Comparison of ENCODE assay signal across 9 cellular contexts in genomic region chr3:17179381-17180205, GRCh38.
DNase-seq lines count a peak whose midpoint lies in the region; ATAC-seq and TF ChIP-seq lines count a peak whose summit lies in the region.
"Had no signal": no experiment of that assay in that cellular context is flagged by ENCODE, and none has a peak within 500 bp of the region (broad histone marks: within the 10 kb centered on the region; RNA-seq: fewer than 3 reads in every experiment).

No MANE protein-coding gene starts in this region.

- no peaks in the 10 kb centered on the region for H3K27me3 Mint-ChIP-seq in activated CD8-positive, alpha-beta T cell treated with anti-CD3 and anti-CD28 coated beads for 36 hours
- peaks cover 1% of the 10 kb centered on the region for H3K27me3 Mint-ChIP-seq in activated CD8-positive, alpha-beta T cell treated with anti-CD3 and anti-CD28 coated beads, Interleukin-2, amount 10 ng/mL, durations not matched to agents 7 days and 5 days (ENCODE audit: low read depth)
- no peaks in the 10 kb centered on the region for H3K27me3 Mint-ChIP-seq in activated naive CD8-positive, alpha-beta T cell treated with anti-CD3 and anti-CD28 coated beads, Interleukin-2, amount 50 U/mL, for 24 hours
- H3K27me3 Mint-ChIP-seq in stimulated activated memory B cell treated with anti-CD40 and anti-IgM and Interleukin-4, amounts not matched to agents 10 μg/mL and 1 μg/mL and 100 μg/mL, for 72 hours, result no peaks in the 10 kb centered on the region

- DNase-seq in activated CD8-positive, alpha-beta T cell treated with anti-CD3 and anti-CD28 coated beads for 36 hours, result peak; percentile 22
- no peak for DNase-seq in activated CD8-positive, alpha-beta T cell treated with anti-CD3 and anti-CD28 coated beads, Interleukin-2, amount 10 ng/mL, durations not matched to agents 7 days and 5 days
- DNase-seq in activated naive CD8-positive, alpha-beta T cell treated with anti-CD3 and anti-CD28 coated beads, Interleukin-2, amount 50 U/mL, for 24 hours, result no peak
- DNase-seq in NOMO-1 treated with DMSO at 0.1 percent for 48 hours (lab: John Stamatoyannopoulos, UW; ENCODE audit: unreplicated experiment), result no peak
- DNase-seq in ureter (ENCODE audit: low spot score), result no peak
- no peak for DNase-seq in NCI-H2196 (lab: John Stamatoyannopoulos, UW; ENCODE audit: unreplicated experiment)
- DNase-seq: NCI-H2081 treated with DMSO at 0.1 percent for 48 hours had no signal

- POLR2A ChIA-PET in activated CD8-positive, alpha-beta T cell treated with anti-CD3 and anti-CD28 coated beads for 36 hours (lab: Charles Lee), result interaction anchor here (0.6 to 1.2 kb wide), 3 partner anchors 18 to 1009 kb away, joined by 3 read pairs; no protein-coding TSS in a partner anchor
- POLR2A ChIA-PET in activated CD8-positive, alpha-beta T cell treated with anti-CD3 and anti-CD28 coated beads, Interleukin-2, amount 10 ng/mL, durations not matched to agents 7 days and 5 days (lab: Charles Lee), result no interaction called here

- peaks cover 24% of the 10 kb centered on the region for H3K36me3 Mint-ChIP-seq in activated CD8-positive, alpha-beta T cell treated with anti-CD3 and anti-CD28 coated beads for 36 hours (ENCODE audit: low read depth)
- peaks cover 31% of the 10 kb centered on the region for H3K36me3 Mint-ChIP-seq in activated CD8-positive, alpha-beta T cell treated with anti-CD3 and anti-CD28 coated beads, Interleukin-2, amount 10 ng/mL, durations not matched to agents 7 days and 5 days (ENCODE audit: low read depth)
- H3K36me3 Mint-ChIP-seq in activated naive CD8-positive, alpha-beta T cell treated with anti-CD3 and anti-CD28 coated beads, Interleukin-2, amount 50 U/mL, for 24 hours (ENCODE audit: low read depth), result peaks cover 9% of the 10 kb centered on the region
- H3K36me3 Mint-ChIP-seq in stimulated activated memory B cell treated with anti-CD40 and anti-IgM and Interleukin-4, amounts not matched to agents 10 μg/mL and 1 μg/mL and 100 μg/mL, for 72 hours, result peaks cover 46% of the 10 kb centered on the region

- H3K4me3 Mint-ChIP-seq in activated CD8-positive, alpha-beta T cell treated with anti-CD3 and anti-CD28 coated beads for 36 hours, result no peak overlapping the region
- H3K4me3 Mint-ChIP-seq in activated CD8-positive, alpha-beta T cell treated with anti-CD3 and anti-CD28 coated beads, Interleukin-2, amount 10 ng/mL, durations not matched to agents 7 days and 5 days, result no peak overlapping the region
- H3K4me3 Mint-ChIP-seq in activated naive CD8-positive, alpha-beta T cell treated with anti-CD3 and anti-CD28 coated beads, Interleukin-2, amount 50 U/mL, for 24 hours, result no peak overlapping the region
- H3K4me3 Mint-ChIP-seq in stimulated activated memory B cell treated with anti-CD40 and anti-IgM and Interleukin-4, amounts not matched to agents 10 μg/mL and 1 μg/mL and 100 μg/mL, for 72 hours, result no peak overlapping the region

- H3K9me3 Mint-ChIP-seq in activated CD8-positive, alpha-beta T cell treated with anti-CD3 and anti-CD28 coated beads for 36 hours, result no peaks in the 10 kb centered on the region
- no peaks in the 10 kb centered on the region for H3K9me3 Mint-ChIP-seq in activated CD8-positive, alpha-beta T cell treated with anti-CD3 and anti-CD28 coated beads, Interleukin-2, amount 10 ng/mL, durations not matched to agents 7 days and 5 days (ENCODE audit: insufficient read depth)
- H3K9me3 Mint-ChIP-seq in activated naive CD8-positive, alpha-beta T cell treated with anti-CD3 and anti-CD28 coated beads, Interleukin-2, amount 50 U/mL, for 24 hours, result no peaks in the 10 kb centered on the region
- no peaks in the 10 kb centered on the region for H3K9me3 Mint-ChIP-seq in stimulated activated memory B cell treated with anti-CD40 and anti-IgM and Interleukin-4, amounts not matched to agents 10 μg/mL and 1 μg/mL and 100 μg/mL, for 72 hours

- peaks cover 36% of the 10 kb centered on the region for H3K4me1 Mint-ChIP-seq in activated CD8-positive, alpha-beta T cell treated with anti-CD3 and anti-CD28 coated beads for 36 hours (ENCODE audit: low read depth)
- peaks cover 31% of the 10 kb centered on the region for H3K4me1 Mint-ChIP-seq in activated CD8-positive, alpha-beta T cell treated with anti-CD3 and anti-CD28 coated beads, Interleukin-2, amount 10 ng/mL, durations not matched to agents 7 days and 5 days (ENCODE audit: low read depth)
- H3K4me1 Mint-ChIP-seq in activated naive CD8-positive, alpha-beta T cell treated with anti-CD3 and anti-CD28 coated beads, Interleukin-2, amount 50 U/mL, for 24 hours, result peaks cover 42% of the 10 kb centered on the region
- H3K4me1 Mint-ChIP-seq in stimulated activated memory B cell treated with anti-CD40 and anti-IgM and Interleukin-4, amounts not matched to agents 10 μg/mL and 1 μg/mL and 100 μg/mL, for 72 hours, result peaks cover 10% of the 10 kb centered on the region

- CTCF ChIA-PET in activated CD8-positive, alpha-beta T cell treated with anti-CD3 and anti-CD28 coated beads for 36 hours (lab: Charles Lee), result no interaction called here
- CTCF ChIA-PET in activated CD8-positive, alpha-beta T cell treated with anti-CD3 and anti-CD28 coated beads, Interleukin-2, amount 10 ng/mL, durations not matched to agents 7 days and 5 days (lab: Charles Lee), result interaction anchor here (0.7 to 0.8 kb wide), 2 partner anchors 14 to 38 kb away, joined by 3 read pairs; no protein-coding TSS in a partner anchor

- intact Hi-C loops in activated CD8-positive, alpha-beta T cell treated with anti-CD3 and anti-CD28 coated beads for 36 hours (cut with micrococcal nuclease), result no loop called here

- TF ChIP-seq CTCF in activated CD8-positive, alpha-beta T cell treated with anti-CD3 and anti-CD28 coated beads for 36 hours (IDR thresholded peaks at IDR 0.05), result no peak

- H3K27ac Mint-ChIP-seq in activated CD8-positive, alpha-beta T cell treated with anti-CD3 and anti-CD28 coated beads for 36 hours, result no peak overlapping the region
- H3K27ac Mint-ChIP-seq in activated CD8-positive, alpha-beta T cell treated with anti-CD3 and anti-CD28 coated beads, Interleukin-2, amount 10 ng/mL, durations not matched to agents 7 days and 5 days, result no peak overlapping the region
- H3K27ac Mint-ChIP-seq in activated naive CD8-positive, alpha-beta T cell treated with anti-CD3 and anti-CD28 coated beads, Interleukin-2, amount 50 U/mL, for 24 hours, result no peak overlapping the region
- H3K27ac Mint-ChIP-seq in stimulated activated memory B cell treated with anti-CD40 and anti-IgM and Interleukin-4, amounts not matched to agents 10 μg/mL and 1 μg/mL and 100 μg/mL, for 72 hours, result no peak overlapping the region

- no peak for ATAC-seq in activated CD8-positive, alpha-beta T cell treated with anti-CD3 and anti-CD28 coated beads for 36 hours
- ATAC-seq in activated CD8-positive, alpha-beta T cell treated with anti-CD3 and anti-CD28 coated beads, Interleukin-2, amount 10 ng/mL, durations not matched to agents 7 days and 5 days, result no peak
- peak; percentile 53 for ATAC-seq in HG03280 (IDR thresholded peaks at IDR 0.05; ENCODE audit: unreplicated experiment)
- ATAC-seq in activated naive CD8-positive, alpha-beta T cell treated with anti-CD3 and anti-CD28 coated beads, Interleukin-2, amount 50 U/mL, for 24 hours, result peak; percentile 38
- peak; percentile 45 for ATAC-seq in stimulated activated memory B cell treated with anti-CD40 and anti-IgM and Interleukin-4, amounts not matched to agents 10 μg/mL and 1 μg/mL and 100 μg/mL, for 72 hours

Comparison
In these comparisons a context has a peak if more than half of its experiments do, and no peak if none do; other contexts are left out.
1. ATAC-seq: peak in HG03280 (single experiment), activated naive CD8-positive, alpha-beta T cell treated with anti-CD3 and anti-CD28 coated beads, Interleukin-2, amount 50 U/mL, for 24 hours (single experiment) and stimulated activated memory B cell treated with anti-CD40 and anti-IgM and Interleukin-4, amounts not matched to agents 10 μg/mL and 1 μg/mL and 100 μg/mL, for 72 hours (single experiment); none in activated CD8-positive, alpha-beta T cell treated with anti-CD3 and anti-CD28 coated beads for 36 hours (single experiment) and activated CD8-positive, alpha-beta T cell treated with anti-CD3 and anti-CD28 coated beads, Interleukin-2, amount 10 ng/mL, durations not matched to agents 7 days and 5 days (single experiment).